ENCODE assay signal across 10 cellular contexts in genomic region chr12:52391618-52392002, GRCh38. TPM values are rescaled to one million over a fixed set of nuclear protein-coding genes. Genes with fewer than 3 reads are reported as not detected.
DNase-seq lines count a peak whose midpoint lies in the region; ATAC-seq and TF ChIP-seq lines count a peak whose summit lies in the region.
"Had no signal": no experiment of that assay in that cellular context is flagged by ENCODE, and none has a peak within 500 bp of the region (broad histone marks: within the 10 kb centered on the region; RNA-seq: fewer than 3 reads in every experiment).

No MANE protein-coding gene starts in this region.

- H3K27me3 Mint-ChIP-seq in Calu3 (ENCODE audit: unreplicated experiment) = peaks cover 2% of the 10 kb centered on the region
- peaks cover 7% of the 10 kb centered on the region for H3K27me3 Mint-ChIP-seq in activated CD8-positive, alpha-beta T cell treated with anti-CD3 and anti-CD28 coated beads, Interleukin-2, amount 10 ng/mL, durations not matched to agents 7 days and 5 days (ENCODE audit: low read depth)

- H3K4me3 Mint-ChIP-seq in Calu3 (ENCODE audit: low read depth, unreplicated experiment) = no peak overlapping the region
- no peak overlapping the region for H3K4me3 Mint-ChIP-seq in activated CD8-positive, alpha-beta T cell treated with anti-CD3 and anti-CD28 coated beads, Interleukin-2, amount 10 ng/mL, durations not matched to agents 7 days and 5 days
- H3K4me3 Mint-ChIP-seq: CD4-positive, CD25-positive, alpha-beta regulatory T cell had no signal

- H3K79me2 ChIP-seq in mammary epithelial cell (ENCODE audit: insufficient read depth, low read length) = no peaks in the 10 kb centered on the region

- intact Hi-C loops in mammary epithelial cell (cut with micrococcal nuclease) = loop anchor here (1.0 to 10.0 kb wide), 7 partner anchors 51 to 488 kb away; partner anchors contain the start of genes KRT1, KRT5 and KRT6B
- intact Hi-C loops in mucosa of descending colon (cut with DNase I, micrococcal nuclease) = no loop called here
- intact Hi-C loops in Calu3 (cut with micrococcal nuclease; ENCODE audit: unreplicated experiment) = loop anchor here (2.0 to 5.0 kb wide), 2 partner anchors 116 to 489 kb away; no protein-coding TSS in a partner anchor

- no peaks in the 10 kb centered on the region for H3K9me3 Mint-ChIP-seq in Calu3 (ENCODE audit: low read depth, unreplicated experiment)
- H3K9me3 Mint-ChIP-seq in activated CD8-positive, alpha-beta T cell treated with anti-CD3 and anti-CD28 coated beads, Interleukin-2, amount 10 ng/mL, durations not matched to agents 7 days and 5 days (ENCODE audit: insufficient read depth) = no peaks in the 10 kb centered on the region
- H3K9me3 Mint-ChIP-seq: CD4-positive, CD25-positive, alpha-beta regulatory T cell had no signal

- no peak for TF ChIP-seq CTCF in mammary epithelial cell (conservative IDR thresholded peaks at IDR 0.05 in 1 of 2, IDR thresholded peaks at IDR 0.05 in 1 of 2; ENCODE audit: extremely low read depth in 1 of 2, insufficient read depth in 1 of 2, low read depth in 1 of 2, low read length in 2 of 2)
- TF ChIP-seq CTCF in mucosa of descending colon (IDR thresholded peaks at IDR 0.05) = no peak
- TF ChIP-seq CTCF in Calu3 (IDR thresholded peaks at IDR 0.05; ENCODE audit: unreplicated experiment) = no peak

- DNase-seq in Ammon's horn (ENCODE audit: low spot score) (peak; percentile 81), NCI-H1694 treated with DMSO at 0.1 percent for 48 hours (lab: John Stamatoyannopoulos, UW) (peak; percentile 84), mammary epithelial cell (peak; percentile 49), mucosa of descending colon (peak in 1 of 3 donors; percentile 51), islet precursor cell (no peak), Calu3 (no peak)
- DNase-seq in activated CD8-positive, alpha-beta T cell treated with anti-CD3 and anti-CD28 coated beads, Interleukin-2, amount 10 ng/mL, durations not matched to agents 7 days and 5 days = no peak
- DNase-seq: CD4-positive, CD25-positive, alpha-beta regulatory T cell had no signal

- no peak overlapping the region for H3K27ac Mint-ChIP-seq in Calu3 (ENCODE audit: unreplicated experiment)
- no peak overlapping the region for H3K27ac Mint-ChIP-seq in activated CD8-positive, alpha-beta T cell treated with anti-CD3 and anti-CD28 coated beads, Interleukin-2, amount 10 ng/mL, durations not matched to agents 7 days and 5 days

- H3K27ac ChIP-seq in mammary epithelial cell (ENCODE audit: insufficient read depth, low read depth, low read length) = peak overlapping the region; percentile 18

- H3K4me3 ChIP-seq in mammary epithelial cell (replicated peaks in 1 of 3; ENCODE audit: insufficient read depth in 1 of 3, low read depth in 2 of 3, low read length in 3 of 3) (no peak overlapping the region), mucosa of descending colon (no peak overlapping the region)

- BruUV-seq in mammary epithelial cell (replicated peaks; lab: Mats Ljungman, UMichigan) (no TSS peak), Calu3 (replicated peaks; lab: Mats Ljungman, UMichigan) (no TSS peak)

- no peaks in the 10 kb centered on the region for H3K36me3 ChIP-seq in mammary epithelial cell (ENCODE audit: insufficient read depth, low read length)
- no peaks in the 10 kb centered on the region for H3K36me3 ChIP-seq in mucosa of descending colon (ENCODE audit: low read depth)

- H3K36me3 Mint-ChIP-seq in Calu3 (ENCODE audit: insufficient read depth, unreplicated experiment) = no peaks in the 10 kb centered on the region
- no peaks in the 10 kb centered on the region for H3K36me3 Mint-ChIP-seq in activated CD8-positive, alpha-beta T cell treated with anti-CD3 and anti-CD28 coated beads, Interleukin-2, amount 10 ng/mL, durations not matched to agents 7 days and 5 days (ENCODE audit: low read depth)
- H3K36me3 Mint-ChIP-seq: CD4-positive, CD25-positive, alpha-beta regulatory T cell had no signal

- POLR2A ChIA-PET in activated CD8-positive, alpha-beta T cell treated with anti-CD3 and anti-CD28 coated beads, Interleukin-2, amount 10 ng/mL, durations not matched to agents 7 days and 5 days (lab: Charles Lee) = no interaction called here

- peak; percentile 42 for ATAC-seq in mucosa of descending colon
- ATAC-seq in HG02885 (IDR thresholded peaks at IDR 0.05; ENCODE audit: poor library complexity, unreplicated experiment) = no peak
- no peak for ATAC-seq in activated CD8-positive, alpha-beta T cell treated with anti-CD3 and anti-CD28 coated beads, Interleukin-2, amount 10 ng/mL, durations not matched to agents 7 days and 5 days

- WGBS in mammary epithelial cell (ENCODE audit: low coverage, missing lambda C conversion rate) = 6% methylated on average over 4 of the region's 4 CpGs

- CTCF ChIA-PET in mammary epithelial cell (lab: Charles Lee; ENCODE audit: low non-redundant PET) (interaction anchor here (0.6 kb wide), 1 partner anchor 116 kb away, joined by 4 read pairs; no protein-coding TSS in a partner anchor), Calu3 (lab: Charles Lee) (interaction anchor here (1.6 kb wide), 1 partner anchor 248 kb away, joined by 3 read pairs; no protein-coding TSS in a partner anchor)
- CTCF ChIA-PET in activated CD8-positive, alpha-beta T cell treated with anti-CD3 and anti-CD28 coated beads, Interleukin-2, amount 10 ng/mL, durations not matched to agents 7 days and 5 days (lab: Charles Lee) = interaction anchor here (1.0 to 1.4 kb wide), 2 partner anchors 10 to 479 kb away, joined by 3 read pairs; no protein-coding TSS in a partner anchor

- peaks cover 65% of the 10 kb centered on the region for H3K4me1 ChIP-seq in mammary epithelial cell (ENCODE audit: insufficient read depth, low read length)
- H3K4me1 ChIP-seq in mucosa of descending colon (ENCODE audit: low read depth) = no peaks in the 10 kb centered on the region

- no peaks in the 10 kb centered on the region for H3K27me3 ChIP-seq in mammary epithelial cell (ENCODE audit: insufficient read depth, low read length)

- H2AFZ ChIP-seq in mammary epithelial cell (ENCODE audit: low read depth, low read length) = peak overlapping the region; percentile 2

- H3K9me3 ChIP-seq in mammary epithelial cell (replicated peaks; ENCODE audit: insufficient read depth, low read length) = no peaks in the 10 kb centered on the region
- H3K9me3 ChIP-seq in mucosa of descending colon = no peaks in the 10 kb centered on the region

- in situ Hi-C loops in mammary epithelial cell (cut with MboI; ENCODE audit: low sequenced_read_pairs in 2 of 2) = loop anchor here (10.0 to 25.0 kb wide), 3 partner anchors 53 to 596 kb away; no protein-coding TSS in a partner anchor

- peak overlapping the region; percentile 9 for H3K9ac ChIP-seq in mammary epithelial cell (ENCODE audit: insufficient read depth, low read length)

- dilution Hi-C loops in mammary epithelial cell (cut with HindIII; ENCODE audit: low sequenced_read_pairs) = loop anchor here (10.0 to 25.0 kb wide), 2 partner anchors 473 to 596 kb away; no protein-coding TSS in a partner anchor

- no peaks in the 10 kb centered on the region for H4K20me1 ChIP-seq in mammary epithelial cell (ENCODE audit: insufficient read depth, low read length)

- H3K4me2 ChIP-seq in mammary epithelial cell (ENCODE audit: insufficient read depth, low read depth, low read length) = no peak overlapping the region

- H3K4me1 Mint-ChIP-seq in Calu3 (ENCODE audit: low read depth, unreplicated experiment) = no peaks in the 10 kb centered on the region
- H3K4me1 Mint-ChIP-seq in activated CD8-positive, alpha-beta T cell treated with anti-CD3 and anti-CD28 coated beads, Interleukin-2, amount 10 ng/mL, durations not matched to agents 7 days and 5 days (ENCODE audit: low read depth) = no peaks in the 10 kb centered on the region
- H3K4me1 Mint-ChIP-seq: CD4-positive, CD25-positive, alpha-beta regulatory T cell had no signal

RNA-seq across cellular contexts. Expression of gene KRT84, which starts 6.2 kb away (rescaled TPM):
- total RNA-seq in mammary epithelial cell = under 1 TPM in 1 of 2 donors, not detected in 1; 0.14 TPM
- 0.08 TPM for polyA plus RNA-seq in mammary epithelial cell
- not detected for polyA minus RNA-seq in mammary epithelial cell
- total RNA-seq in mucosa of descending colon = not detected
- total RNA-seq in Calu3 (2022) = not detected in 2 replicates
- not detected for total RNA-seq in activated CD8-positive, alpha-beta T cell treated with anti-CD3 and anti-CD28 coated beads, Interleukin-2, amount 10 ng/mL, durations not matched to agents 7 days and 5 days
- total RNA-seq: CD4-positive, CD25-positive, alpha-beta regulatory T cell; kidney epithelial cell had no signal
- polyA plus RNA-seq: CD4-positive, CD25-positive, alpha-beta regulatory T cell had no signal

RNA-seq across cellular contexts. Expression of gene KRT82, which starts 14.5 kb away (rescaled TPM):
- total RNA-seq in mammary epithelial cell = not detected
- 0.01 TPM for polyA plus RNA-seq in mammary epithelial cell
- polyA minus RNA-seq in mammary epithelial cell = not detected
- not detected for total RNA-seq in mucosa of descending colon
- total RNA-seq in Calu3 (2022) = not detected in 2 replicates
- not detected for total RNA-seq in activated CD8-positive, alpha-beta T cell treated with anti-CD3 and anti-CD28 coated beads, Interleukin-2, amount 10 ng/mL, durations not matched to agents 7 days and 5 days
- total RNA-seq: CD4-positive, CD25-positive, alpha-beta regulatory T cell; kidney epithelial cell had no signal
- polyA plus RNA-seq: CD4-positive, CD25-positive, alpha-beta regulatory T cell had no signal

RNA-seq across cellular contexts. Expression of gene KRT85, which starts 24.3 kb away (rescaled TPM):
- total RNA-seq in mammary epithelial cell = not detected
- not detected for polyA plus RNA-seq in mammary epithelial cell
- not detected for polyA minus RNA-seq in mammary epithelial cell
- total RNA-seq in mucosa of descending colon = not detected
- total RNA-seq in Calu3 (2022) = not detected in 2 replicates
- total RNA-seq in activated CD8-positive, alpha-beta T cell treated with anti-CD3 and anti-CD28 coated beads, Interleukin-2, amount 10 ng/mL, durations not matched to agents 7 days and 5 days = not detected
- total RNA-seq: CD4-positive, CD25-positive, alpha-beta regulatory T cell; kidney epithelial cell had no signal
- polyA plus RNA-seq: CD4-positive, CD25-positive, alpha-beta regulatory T cell had no signal

RNA-seq across cellular contexts. Expression of gene KRT75, which starts 42.6 kb away (rescaled TPM):
- total RNA-seq in mammary epithelial cell (10 to 100 TPM in 1 of 2 donors, 1 to 10 TPM in 1; 3.2 to 26.5 TPM), mucosa of descending colon (not detected), Calu3 (2022) (not detected in 2 replicates)
- 3.1 TPM for polyA plus RNA-seq in mammary epithelial cell
- 0.62 TPM for polyA minus RNA-seq in mammary epithelial cell
- total RNA-seq in activated CD8-positive, alpha-beta T cell treated with anti-CD3 and anti-CD28 coated beads, Interleukin-2, amount 10 ng/mL, durations not matched to agents 7 days and 5 days = not detected
- total RNA-seq: CD4-positive, CD25-positive, alpha-beta regulatory T cell; kidney epithelial cell had no signal
- polyA plus RNA-seq: CD4-positive, CD25-positive, alpha-beta regulatory T cell had no signal

Comparison
In these comparisons a context has a peak if more than half of its experiments do, and no peak if none do; other contexts are left out.
1. DNase-seq: peak in Ammon's horn (single experiment), NCI-H1694 treated with DMSO at 0.1 percent for 48 hours (single experiment) and mammary epithelial cell (single experiment); none in islet precursor cell (single experiment), Calu3 (single experiment) and activated CD8-positive, alpha-beta T cell treated with anti-CD3 and anti-CD28 coated beads, Interleukin-2, amount 10 ng/mL, durations not matched to agents 7 days and 5 days (single experiment).
2. intact Hi-C loops: an anchor here in mammary epithelial cell (1.0 to 10.0 kb wide) and Calu3 (2.0 to 5.0 kb wide); none called in mucosa of descending colon.